In the genomic region with DNA sequence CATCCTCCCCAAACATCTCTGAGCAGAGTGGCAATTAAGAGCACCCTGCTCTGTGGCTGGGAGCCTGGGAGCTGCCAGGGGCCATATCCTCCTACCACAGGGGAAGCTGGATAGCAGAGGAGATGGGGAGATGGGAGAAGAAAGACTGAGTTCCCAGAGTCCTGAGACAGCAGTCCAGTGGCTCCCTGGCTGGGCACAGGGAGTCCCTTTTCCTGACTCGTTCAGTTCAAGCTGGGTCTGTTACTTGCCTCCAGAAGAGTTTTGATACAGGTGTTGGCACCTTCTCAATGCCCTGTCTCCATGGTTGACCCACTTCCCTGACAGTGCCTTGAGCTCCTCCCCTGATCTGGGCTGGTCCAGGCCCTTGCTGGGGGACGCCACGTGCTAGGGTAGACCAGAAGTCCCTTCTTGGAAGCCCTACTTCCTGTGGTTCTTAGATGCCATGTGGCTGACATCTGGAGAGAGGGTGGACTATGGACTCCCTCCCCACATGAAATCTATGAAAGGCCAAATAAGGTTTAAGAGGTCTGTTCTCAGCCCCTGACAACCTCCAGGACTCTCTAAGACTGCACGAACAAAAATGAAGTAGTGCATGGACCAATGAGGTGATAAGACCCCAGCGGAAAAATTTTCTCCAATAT, we compare ENCODE assay signal across 1 cellular context.
A peak's percentile ranks its signal among the peaks of the same experiment; 100 is the strongest.
TF ChIP-seq lines count a peak whose summit lies in the region.

No MANE protein-coding gene starts in this region.

TF ChIP-seq in HepG2, 621 proteins besides CTCF, POLR2A, EP300 and RAD21 (continued from another document and continues in another):
- 0 out of 2 replicates have a peak, but pooled peaks have one; percentile 25 for TF ChIP-seq ZNF607 (CRISPR knock-in tag; IDR thresholded peaks at IDR 0.05; ENCODE audit: borderline replicate concordance)
- no peak for TF ChIP-seq KDM3A (CRISPR knock-in tag; IDR thresholded peaks at IDR 0.05; ENCODE audit: low read depth)
- TF ChIP-seq, protein P1, sequence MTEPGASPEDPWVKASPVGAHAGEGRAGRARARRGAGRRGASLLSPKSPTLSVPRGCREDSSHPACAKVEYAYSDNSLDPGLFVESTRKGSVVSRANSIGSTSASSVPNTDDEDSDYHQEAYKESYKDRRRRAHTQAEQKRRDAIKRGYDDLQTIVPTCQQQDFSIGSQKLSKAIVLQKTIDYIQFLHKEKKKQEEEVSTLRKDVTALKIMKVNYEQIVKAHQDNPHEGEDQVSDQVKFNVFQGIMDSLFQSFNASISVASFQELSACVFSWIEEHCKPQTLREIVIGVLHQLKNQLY (CRISPR knock-in tag; IDR thresholded peaks at IDR 0.05): peak; percentile 62; the same call in 1 of the 2 replicates
- no peak for TF ChIP-seq GTF3A (CRISPR knock-in tag; conservative IDR thresholded peaks at IDR 0.05)
- TF ChIP-seq, protein P2, sequence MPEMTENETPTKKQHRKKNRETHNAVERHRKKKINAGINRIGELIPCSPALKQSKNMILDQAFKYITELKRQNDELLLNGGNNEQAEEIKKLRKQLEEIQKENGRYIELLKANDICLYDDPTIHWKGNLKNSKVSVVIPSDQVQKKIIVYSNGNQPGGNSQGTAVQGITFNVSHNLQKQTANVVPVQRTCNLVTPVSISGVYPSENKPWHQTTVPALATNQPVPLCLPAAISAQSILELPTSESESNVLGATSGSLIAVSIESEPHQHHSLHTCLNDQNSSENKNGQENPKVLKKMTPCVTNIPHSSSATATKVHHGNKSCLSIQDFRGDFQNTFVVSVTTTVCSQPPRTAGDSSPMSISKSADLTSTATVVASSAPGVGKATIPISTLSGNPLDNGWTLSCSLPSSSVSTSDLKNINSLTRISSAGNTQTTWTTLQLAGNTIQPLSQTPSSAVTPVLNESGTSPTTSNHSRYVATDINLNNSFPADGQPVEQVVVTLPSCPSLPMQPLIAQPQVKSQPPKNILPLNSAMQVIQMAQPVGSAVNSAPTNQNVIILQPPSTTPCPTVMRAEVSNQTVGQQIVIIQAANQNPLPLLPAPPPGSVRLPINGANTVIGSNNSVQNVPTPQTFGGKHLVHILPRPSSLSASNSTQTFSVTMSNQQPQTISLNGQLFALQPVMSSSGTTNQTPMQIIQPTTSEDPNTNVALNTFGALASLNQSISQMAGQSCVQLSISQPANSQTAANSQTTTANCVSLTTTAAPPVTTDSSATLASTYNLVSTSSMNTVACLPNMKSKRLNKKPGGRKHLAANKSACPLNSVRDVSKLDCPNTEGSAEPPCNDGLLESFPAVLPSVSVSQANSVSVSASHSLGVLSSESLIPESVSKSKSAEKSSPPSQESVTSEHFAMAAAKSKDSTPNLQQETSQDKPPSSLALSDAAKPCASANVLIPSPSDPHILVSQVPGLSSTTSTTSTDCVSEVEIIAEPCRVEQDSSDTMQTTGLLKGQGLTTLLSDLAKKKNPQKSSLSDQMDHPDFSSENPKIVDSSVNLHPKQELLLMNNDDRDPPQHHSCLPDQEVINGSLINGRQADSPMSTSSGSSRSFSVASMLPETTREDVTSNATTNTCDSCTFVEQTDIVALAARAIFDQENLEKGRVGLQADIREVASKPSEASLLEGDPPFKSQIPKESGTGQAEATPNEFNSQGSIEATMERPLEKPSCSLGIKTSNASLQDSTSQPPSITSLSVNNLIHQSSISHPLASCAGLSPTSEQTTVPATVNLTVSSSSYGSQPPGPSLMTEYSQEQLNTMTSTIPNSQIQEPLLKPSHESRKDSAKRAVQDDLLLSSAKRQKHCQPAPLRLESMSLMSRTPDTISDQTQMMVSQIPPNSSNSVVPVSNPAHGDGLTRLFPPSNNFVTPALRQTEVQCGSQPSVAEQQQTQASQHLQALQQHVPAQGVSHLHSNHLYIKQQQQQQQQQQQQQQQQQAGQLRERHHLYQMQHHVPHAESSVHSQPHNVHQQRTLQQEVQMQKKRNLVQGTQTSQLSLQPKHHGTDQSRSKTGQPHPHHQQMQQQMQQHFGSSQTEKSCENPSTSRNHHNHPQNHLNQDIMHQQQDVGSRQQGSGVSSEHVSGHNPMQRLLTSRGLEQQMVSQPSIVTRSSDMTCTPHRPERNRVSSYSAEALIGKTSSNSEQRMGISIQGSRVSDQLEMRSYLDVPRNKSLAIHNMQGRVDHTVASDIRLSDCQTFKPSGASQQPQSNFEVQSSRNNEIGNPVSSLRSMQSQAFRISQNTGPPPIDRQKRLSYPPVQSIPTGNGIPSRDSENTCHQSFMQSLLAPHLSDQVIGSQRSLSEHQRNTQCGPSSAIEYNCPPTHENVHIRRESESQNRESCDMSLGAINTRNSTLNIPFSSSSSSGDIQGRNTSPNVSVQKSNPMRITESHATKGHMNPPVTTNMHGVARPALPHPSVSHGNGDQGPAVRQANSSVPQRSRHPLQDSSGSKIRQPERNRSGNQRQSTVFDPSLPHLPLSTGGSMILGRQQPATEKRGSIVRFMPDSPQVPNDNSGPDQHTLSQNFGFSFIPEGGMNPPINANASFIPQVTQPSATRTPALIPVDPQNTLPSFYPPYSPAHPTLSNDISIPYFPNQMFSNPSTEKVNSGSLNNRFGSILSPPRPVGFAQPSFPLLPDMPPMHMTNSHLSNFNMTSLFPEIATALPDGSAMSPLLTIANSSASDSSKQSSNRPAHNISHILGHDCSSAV (CRISPR knock-in tag; IDR thresholded peaks at IDR 0.05; ENCODE audit: borderline replicate concordance): no peak
- peak; percentile 42; the same call in 1 of the 2 replicates for TF ChIP-seq HMG20A (CRISPR knock-in tag; IDR thresholded peaks at IDR 0.05; ENCODE audit: borderline replicate concordance)
- no peak for TF ChIP-seq U2AF2 (IDR thresholded peaks at IDR 0.05; ENCODE audit: low read depth, low read length)
- TF ChIP-seq, protein P3, sequence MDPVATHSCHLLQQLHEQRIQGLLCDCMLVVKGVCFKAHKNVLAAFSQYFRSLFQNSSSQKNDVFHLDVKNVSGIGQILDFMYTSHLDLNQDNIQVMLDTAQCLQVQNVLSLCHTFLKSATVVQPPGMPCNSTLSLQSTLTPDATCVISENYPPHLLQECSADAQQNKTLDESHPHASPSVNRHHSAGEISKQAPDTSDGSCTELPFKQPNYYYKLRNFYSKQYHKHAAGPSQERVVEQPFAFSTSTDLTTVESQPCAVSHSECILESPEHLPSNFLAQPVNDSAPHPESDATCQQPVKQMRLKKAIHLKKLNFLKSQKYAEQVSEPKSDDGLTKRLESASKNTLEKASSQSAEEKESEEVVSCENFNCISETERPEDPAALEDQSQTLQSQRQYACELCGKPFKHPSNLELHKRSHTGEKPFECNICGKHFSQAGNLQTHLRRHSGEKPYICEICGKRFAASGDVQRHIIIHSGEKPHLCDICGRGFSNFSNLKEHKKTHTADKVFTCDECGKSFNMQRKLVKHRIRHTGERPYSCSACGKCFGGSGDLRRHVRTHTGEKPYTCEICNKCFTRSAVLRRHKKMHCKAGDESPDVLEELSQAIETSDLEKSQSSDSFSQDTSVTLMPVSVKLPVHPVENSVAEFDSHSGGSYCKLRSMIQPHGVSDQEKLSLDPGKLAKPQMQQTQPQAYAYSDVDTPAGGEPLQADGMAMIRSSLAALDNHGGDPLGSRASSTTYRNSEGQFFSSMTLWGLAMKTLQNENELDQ (CRISPR knock-in tag; IDR thresholded peaks at IDR 0.05; ENCODE audit: borderline replicate concordance): no peak
- no peak for TF ChIP-seq NFIB (CRISPR knock-in tag; IDR thresholded peaks at IDR 0.05; ENCODE audit: borderline replicate concordance)
- TF ChIP-seq, protein P4, sequence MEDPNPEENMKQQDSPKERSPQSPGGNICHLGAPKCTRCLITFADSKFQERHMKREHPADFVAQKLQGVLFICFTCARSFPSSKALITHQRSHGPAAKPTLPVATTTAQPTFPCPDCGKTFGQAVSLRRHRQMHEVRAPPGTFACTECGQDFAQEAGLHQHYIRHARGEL (CRISPR knock-in tag; IDR thresholded peaks at IDR 0.05): no peak
- peak; percentile 32; the same call in 1 of the 2 replicates for TF ChIP-seq KMT2B (CRISPR knock-in tag; IDR thresholded peaks at IDR 0.05)
- TF ChIP-seq SSRP1 (CRISPR knock-in tag; IDR thresholded peaks at IDR 0.05): peak; percentile 13; the same call in 1 of the 2 replicates
- 0 out of 2 replicates have a peak, but pooled peaks have one; percentile 12 for TF ChIP-seq PHF8 (CRISPR knock-in tag; IDR thresholded peaks at IDR 0.05)
- TF ChIP-seq ZFP36 (IDR thresholded peaks at IDR 0.05; ENCODE audit: borderline replicate concordance, low read depth, low read length, partially characterized antibody): no peak
- no peak for TF ChIP-seq CAMTA2 (CRISPR knock-in tag; IDR thresholded peaks at IDR 0.05; ENCODE audit: borderline replicate concordance)
- TF ChIP-seq NCOA2 (CRISPR knock-in tag; IDR thresholded peaks at IDR 0.05): peak; percentile 70
- TF ChIP-seq, protein P5, sequence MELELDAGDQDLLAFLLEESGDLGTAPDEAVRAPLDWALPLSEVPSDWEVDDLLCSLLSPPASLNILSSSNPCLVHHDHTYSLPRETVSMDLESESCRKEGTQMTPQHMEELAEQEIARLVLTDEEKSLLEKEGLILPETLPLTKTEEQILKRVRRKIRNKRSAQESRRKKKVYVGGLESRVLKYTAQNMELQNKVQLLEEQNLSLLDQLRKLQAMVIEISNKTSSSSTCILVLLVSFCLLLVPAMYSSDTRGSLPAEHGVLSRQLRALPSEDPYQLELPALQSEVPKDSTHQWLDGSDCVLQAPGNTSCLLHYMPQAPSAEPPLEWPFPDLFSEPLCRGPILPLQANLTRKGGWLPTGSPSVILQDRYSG (CRISPR knock-in tag; IDR thresholded peaks at IDR 0.05): no peak
- peak; percentile 92 for TF ChIP-seq SALL1 (CRISPR knock-in tag; IDR thresholded peaks at IDR 0.05)
- peak; percentile 61; the same call in 1 of the 2 replicates for TF ChIP-seq MXD4 (CRISPR knock-in tag; IDR thresholded peaks at IDR 0.05)
- TF ChIP-seq, protein P6, sequence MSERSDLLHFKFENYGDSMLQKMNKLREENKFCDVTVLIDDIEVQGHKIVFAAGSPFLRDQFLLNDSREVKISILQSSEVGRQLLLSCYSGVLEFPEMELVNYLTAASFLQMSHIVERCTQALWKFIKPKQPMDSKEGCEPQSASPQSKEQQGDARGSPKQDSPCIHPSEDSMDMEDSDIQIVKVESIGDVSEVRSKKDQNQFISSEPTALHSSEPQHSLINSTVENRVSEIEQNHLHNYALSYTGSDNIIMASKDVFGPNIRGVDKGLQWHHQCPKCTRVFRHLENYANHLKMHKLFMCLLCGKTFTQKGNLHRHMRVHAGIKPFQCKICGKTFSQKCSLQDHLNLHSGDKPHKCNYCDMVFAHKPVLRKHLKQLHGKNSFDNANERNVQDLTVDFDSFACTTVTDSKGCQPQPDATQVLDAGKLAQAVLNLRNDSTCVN (CRISPR knock-in tag; IDR thresholded peaks at IDR 0.05; ENCODE audit: borderline replicate concordance): no peak
- peak; percentile 72 for TF ChIP-seq ELF3 (CRISPR knock-in tag; IDR thresholded peaks at IDR 0.05)
- TF ChIP-seq, protein P7, sequence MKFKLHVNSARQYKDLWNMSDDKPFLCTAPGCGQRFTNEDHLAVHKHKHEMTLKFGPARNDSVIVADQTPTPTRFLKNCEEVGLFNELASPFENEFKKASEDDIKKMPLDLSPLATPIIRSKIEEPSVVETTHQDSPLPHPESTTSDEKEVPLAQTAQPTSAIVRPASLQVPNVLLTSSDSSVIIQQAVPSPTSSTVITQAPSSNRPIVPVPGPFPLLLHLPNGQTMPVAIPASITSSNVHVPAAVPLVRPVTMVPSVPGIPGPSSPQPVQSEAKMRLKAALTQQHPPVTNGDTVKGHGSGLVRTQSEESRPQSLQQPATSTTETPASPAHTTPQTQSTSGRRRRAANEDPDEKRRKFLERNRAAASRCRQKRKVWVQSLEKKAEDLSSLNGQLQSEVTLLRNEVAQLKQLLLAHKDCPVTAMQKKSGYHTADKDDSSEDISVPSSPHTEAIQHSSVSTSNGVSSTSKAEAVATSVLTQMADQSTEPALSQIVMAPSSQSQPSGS (CRISPR knock-in tag; IDR thresholded peaks at IDR 0.05): no peak
- TF ChIP-seq TBP (CRISPR knock-in tag; IDR thresholded peaks at IDR 0.05): no peak
- TF ChIP-seq KDM2A (CRISPR knock-in tag; IDR thresholded peaks at IDR 0.05; ENCODE audit: borderline replicate concordance, low read depth): 0 out of 2 replicates have a peak, but pooled peaks have one; percentile 25
- TF ChIP-seq, protein P8, sequence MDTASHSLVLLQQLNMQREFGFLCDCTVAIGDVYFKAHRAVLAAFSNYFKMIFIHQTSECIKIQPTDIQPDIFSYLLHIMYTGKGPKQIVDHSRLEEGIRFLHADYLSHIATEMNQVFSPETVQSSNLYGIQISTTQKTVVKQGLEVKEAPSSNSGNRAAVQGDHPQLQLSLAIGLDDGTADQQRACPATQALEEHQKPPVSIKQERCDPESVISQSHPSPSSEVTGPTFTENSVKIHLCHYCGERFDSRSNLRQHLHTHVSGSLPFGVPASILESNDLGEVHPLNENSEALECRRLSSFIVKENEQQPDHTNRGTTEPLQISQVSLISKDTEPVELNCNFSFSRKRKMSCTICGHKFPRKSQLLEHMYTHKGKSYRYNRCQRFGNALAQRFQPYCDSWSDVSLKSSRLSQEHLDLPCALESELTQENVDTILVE (CRISPR knock-in tag; IDR thresholded peaks at IDR 0.05): peak; percentile 14; the same call in 1 of the 2 replicates
- peak; percentile 60; the same call in 1 of the 2 replicates for TF ChIP-seq SMAD1 (CRISPR knock-in tag; IDR thresholded peaks at IDR 0.05; ENCODE audit: borderline replicate concordance, low read depth)
- TF ChIP-seq ZKSCAN5 (CRISPR knock-in tag; IDR thresholded peaks at IDR 0.05): no peak
- no peak for TF ChIP-seq IKZF1 (IDR thresholded peaks at IDR 0.05)
- no peak for TF ChIP-seq ZNF616 (CRISPR knock-in tag; IDR thresholded peaks at IDR 0.05; ENCODE audit: low read depth)
- TF ChIP-seq, protein P9, sequence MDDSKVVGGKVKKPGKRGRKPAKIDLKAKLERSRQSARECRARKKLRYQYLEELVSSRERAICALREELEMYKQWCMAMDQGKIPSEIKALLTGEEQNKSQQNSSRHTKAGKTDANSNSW (CRISPR knock-in tag; IDR thresholded peaks at IDR 0.05; ENCODE audit: borderline replicate concordance): peak; percentile 27; the same call in 1 of the 2 replicates
- TF ChIP-seq, protein P10, sequence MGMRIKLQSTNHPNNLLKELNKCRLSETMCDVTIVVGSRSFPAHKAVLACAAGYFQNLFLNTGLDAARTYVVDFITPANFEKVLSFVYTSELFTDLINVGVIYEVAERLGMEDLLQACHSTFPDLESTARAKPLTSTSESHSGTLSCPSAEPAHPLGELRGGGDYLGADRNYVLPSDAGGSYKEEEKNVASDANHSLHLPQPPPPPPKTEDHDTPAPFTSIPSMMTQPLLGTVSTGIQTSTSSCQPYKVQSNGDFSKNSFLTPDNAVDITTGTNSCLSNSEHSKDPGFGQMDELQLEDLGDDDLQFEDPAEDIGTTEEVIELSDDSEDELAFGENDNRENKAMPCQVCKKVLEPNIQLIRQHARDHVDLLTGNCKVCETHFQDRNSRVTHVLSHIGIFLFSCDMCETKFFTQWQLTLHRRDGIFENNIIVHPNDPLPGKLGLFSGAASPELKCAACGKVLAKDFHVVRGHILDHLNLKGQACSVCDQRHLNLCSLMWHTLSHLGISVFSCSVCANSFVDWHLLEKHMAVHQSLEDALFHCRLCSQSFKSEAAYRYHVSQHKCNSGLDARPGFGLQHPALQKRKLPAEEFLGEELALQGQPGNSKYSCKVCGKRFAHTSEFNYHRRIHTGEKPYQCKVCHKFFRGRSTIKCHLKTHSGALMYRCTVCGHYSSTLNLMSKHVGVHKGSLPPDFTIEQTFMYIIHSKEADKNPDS (CRISPR knock-in tag; IDR thresholded peaks at IDR 0.05): 0 out of 2 replicates have a peak, but pooled peaks have one; percentile 39
- TF ChIP-seq ZNF773 (CRISPR knock-in tag; IDR thresholded peaks at IDR 0.05; ENCODE audit: borderline replicate concordance): no peak
- TF ChIP-seq PAF1 (CRISPR knock-in tag; IDR thresholded peaks at IDR 0.05): peak; percentile 56; the same call in 1 of the 2 replicates
- peak; percentile 88 for TF ChIP-seq ARNTL (CRISPR knock-in tag; IDR thresholded peaks at IDR 0.05)
- peak; percentile 65 for TF ChIP-seq AKAP8 (CRISPR knock-in tag; IDR thresholded peaks at IDR 0.05)
- TF ChIP-seq WIZ (CRISPR knock-in tag; IDR thresholded peaks at IDR 0.05): 0 out of 2 replicates have a peak, but pooled peaks have one; percentile 72
- TF ChIP-seq GATAD2A (CRISPR knock-in tag; IDR thresholded peaks at IDR 0.05): peak; percentile 75
- no peak for TF ChIP-seq PTBP1 (IDR thresholded peaks at IDR 0.05; ENCODE audit: low read depth, low read length, poor library complexity, severe bottlenecking)
- TF ChIP-seq TEAD2 (CRISPR knock-in tag; IDR thresholded peaks at IDR 0.05): no peak
